Comparison of ENCODE assay signal across 7 cellular contexts in genomic region chr6:159169557-159170332, GRCh38. TPM values are rescaled to one million over a fixed set of nuclear protein-coding genes. Genes with fewer than 3 reads are reported as not detected.
DNase-seq lines count a peak whose midpoint lies in the region; TF ChIP-seq lines count a peak whose summit lies in the region.

No MANE protein-coding gene starts in this region.

- H3K9me3 ChIP-seq in HUES48 (ENCODE audit: control insufficient read depth, insufficient read depth, low read length) (no peaks in the 10 kb centered on the region), hepatocyte (ENCODE audit: low read depth) (no peaks in the 10 kb centered on the region), smooth muscle cell (replicated peaks; ENCODE audit: low read depth) (no peaks in the 10 kb centered on the region)

- no peaks in the 10 kb centered on the region for H3K36me3 ChIP-seq in HUES48 (ENCODE audit: control insufficient read depth, insufficient read depth, low read length)
- H3K36me3 ChIP-seq in hepatocyte (replicated peaks; ENCODE audit: insufficient read depth, low read depth) = no peaks in the 10 kb centered on the region
- H3K36me3 ChIP-seq in smooth muscle cell (ENCODE audit: low read depth) = no peaks in the 10 kb centered on the region

- H3K79me2 ChIP-seq in hepatocyte (no peaks in the 10 kb centered on the region), smooth muscle cell (ENCODE audit: low read depth) (no peaks in the 10 kb centered on the region)

- H3K4me2 ChIP-seq in hepatocyte = peak overlapping the region; percentile 95
- H3K4me2 ChIP-seq in smooth muscle cell = peak overlapping the region; percentile 85

- no peaks in the 10 kb centered on the region for H3K9me2 ChIP-seq in hepatocyte (replicated peaks; ENCODE audit: insufficient read depth)

- H3K4me3 ChIP-seq in HUES48 (ENCODE audit: low read depth, low read length) (peak overlapping the region; percentile 70), hepatocyte (peak overlapping the region; percentile 64), smooth muscle cell (peak overlapping the region; percentile 51)

- H3K27me3 ChIP-seq in HUES48 (ENCODE audit: control insufficient read depth, insufficient read depth, low read length) (peaks cover 88% of the 10 kb centered on the region), hepatocyte (peaks cover 81% of the 10 kb centered on the region), smooth muscle cell (ENCODE audit: low read depth) (peaks cover 76% of the 10 kb centered on the region)

- H3K9ac ChIP-seq in HUES48 (ENCODE audit: low read depth, low read length) (no peak overlapping the region), smooth muscle cell (ENCODE audit: low read depth) (no peak overlapping the region)

- H4K20me1 ChIP-seq in hepatocyte (ENCODE audit: insufficient read depth, poor library complexity, severe bottlenecking) (no peaks in the 10 kb centered on the region), smooth muscle cell (ENCODE audit: low read depth) (no peaks in the 10 kb centered on the region)

- H2AFZ ChIP-seq in hepatocyte = peak overlapping the region; percentile 84
- peak overlapping the region; percentile 79 for H2AFZ ChIP-seq in smooth muscle cell (ENCODE audit: low read depth)

- H3K4me1 ChIP-seq in HUES48 (ENCODE audit: control insufficient read depth, insufficient read depth, low read length) (peaks cover 4% of the 10 kb centered on the region; the same call in 1 of the 2 replicates), hepatocyte (ENCODE audit: insufficient read depth) (peaks cover 8% of the 10 kb centered on the region), smooth muscle cell (ENCODE audit: low read depth) (peaks cover 13% of the 10 kb centered on the region)

- 2% methylated on average over 64 of the region's 87 CpGs for WGBS in hepatocyte (ENCODE audit: low lambda C conversion rate, missing lambda C conversion rate)
- WGBS in smooth muscle cell (ENCODE audit: low lambda C conversion rate) = 2% methylated on average over 61 of the region's 87 CpGs

- TF ChIP-seq CTCF in GM13976 (IDR thresholded peaks at IDR 0.05; ENCODE audit: borderline replicate concordance, control extremely low read depth, extremely low read depth, insufficient read depth, missing control alignments) (no peak), hepatocyte (IDR thresholded peaks at IDR 0.05; ENCODE audit: poor library complexity) (no peak), smooth muscle cell (IDR thresholded peaks at IDR 0.05; ENCODE audit: borderline replicate concordance, insufficient read depth, poor library complexity, severe bottlenecking) (no peak)

- H3F3A ChIP-seq in smooth muscle cell (ENCODE audit: low read depth) = peaks cover 5% of the 10 kb centered on the region

- in situ Hi-C loops in GM13976 (cut with MboI; ENCODE audit: low sequenced_read_pairs, unreplicated experiment) = no loop called here

- H3K27ac ChIP-seq in HUES48 (ENCODE audit: low read depth, low read length) (no peak overlapping the region), hepatocyte (peak overlapping the region; percentile 9), smooth muscle cell (ENCODE audit: low read depth) (no peak overlapping the region)

- DNase-seq in GM13976 (ENCODE audit: low spot score) = peak; percentile 58
- peak; percentile 3 for DNase-seq in activated T-helper 9 cell treated with anti-CD3 and anti-CD28 coated beads, Interleukin-2, amount 50 U/mL, for 16 hours (ENCODE audit: low read depth)
- DNase-seq in hepatocyte (ENCODE audit: low spot score) = peak; percentile 76
- DNase-seq in smooth muscle cell (lab: John Stamatoyannopoulos, UW; ENCODE audit: unreplicated experiment) = no peak
- no peak for DNase-seq in LoVo (ENCODE audit: low spot score)
- DNase-seq in NCI-H774 (lab: John Stamatoyannopoulos, UW) = no peak

RNA-seq across cellular contexts. Expression of gene FNDC1, which starts 0.5 kb away (rescaled TPM):
- 1.3 TPM in 2 replicates for total RNA-seq in hepatocyte
- 0.84 and 1.7 TPM in 2 replicates for polyA plus RNA-seq in hepatocyte
- 0.04 TPM in 1 of 2 replicates, not detected in the other for total RNA-seq in smooth muscle cell
- polyA plus RNA-seq in smooth muscle cell = 0.14 and 0.39 TPM in 2 replicates

Comparison
In these comparisons a context has a peak if more than half of its experiments do, and no peak if none do; other contexts are left out.
1. DNase-seq: peak in GM13976 (single experiment), activated T-helper 9 cell treated with anti-CD3 and anti-CD28 coated beads, Interleukin-2, amount 50 U/mL, for 16 hours (single experiment) and hepatocyte (single experiment); none in smooth muscle cell (single experiment), LoVo (single experiment) and NCI-H774 (single experiment).
2. Peak in every context shown above with its lines, with median percentiles within 50 percentile points of each other: H3K4me3 ChIP-seq.